ENCODE assay signal across 7 cellular contexts in genomic region chr16:85555549-85556455, GRCh38. TPM values are rescaled to one million over a fixed set of nuclear protein-coding genes. Genes with fewer than 3 reads are reported as not detected.
DNase-seq lines count a peak whose midpoint lies in the region; ATAC-seq and TF ChIP-seq lines count a peak whose summit lies in the region.

No MANE protein-coding gene starts in this region.

- peak; percentile 51 for DNase-seq in G401 (ENCODE audit: low spot score)
- peak; percentile 57 for DNase-seq in KG1 (lab: John Stamatoyannopoulos, UW)
- DNase-seq in effector memory CD8-positive, alpha-beta T cell, result no peak

- H3K36me3 ChIP-seq in SU-DHL-6 (ENCODE audit: low read length) (no peaks in the 10 kb centered on the region), mucosa of stomach (ENCODE audit: control insufficient read depth, insufficient read depth, low read length) (no peaks in the 10 kb centered on the region)

- H3K9ac ChIP-seq in SU-DHL-6 (ENCODE audit: low read length) (peak overlapping the region; percentile 20; the same call in 1 of the 2 replicates), mucosa of stomach (ENCODE audit: low read length) (peak overlapping the region; percentile 78)

- no peak for TF ChIP-seq CTCF in SU-DHL-6 (IDR thresholded peaks at IDR 0.05; ENCODE audit: insufficient read depth, low read length, poor library complexity, severe bottlenecking)

- no peaks in the 10 kb centered on the region for H3K9me3 Mint-ChIP-seq in effector memory CD8-positive, alpha-beta T cell

- H3K79me2 ChIP-seq in SU-DHL-6 (ENCODE audit: insufficient read depth, low read length), result no peaks in the 10 kb centered on the region

- no peak overlapping the region for H3K27ac ChIP-seq in SU-DHL-6 (ENCODE audit: low read depth, low read length)

- peak overlapping the region; percentile 65 for H3K4me2 ChIP-seq in SU-DHL-6 (ENCODE audit: low read depth, low read length, poor library complexity, severe bottlenecking)

- H3K4me3 Mint-ChIP-seq in effector memory CD8-positive, alpha-beta T cell, result peak overlapping the region; percentile 90 to 95

- in situ Hi-C loops in G401 (cut with HindIII; ENCODE audit: low sequenced_read_pairs), result no loop called here

- H3K4me1 ChIP-seq in mucosa of stomach (ENCODE audit: control insufficient read depth, insufficient read depth, low read length), result peaks cover 41% of the 10 kb centered on the region

- peak overlapping the region; percentile 42 for H3K4me3 ChIP-seq in SU-DHL-6 (ENCODE audit: insufficient read depth, low read length, poor library complexity, severe bottlenecking)
- H3K4me3 ChIP-seq in mucosa of stomach (ENCODE audit: low read length), result peak overlapping the region; percentile 63

- H3K27me3 ChIP-seq in SU-DHL-6 (ENCODE audit: low read length) (no peaks in the 10 kb centered on the region; the same call in 1 of the 2 replicates), mucosa of stomach (ENCODE audit: control insufficient read depth, insufficient read depth, low read length) (no peaks in the 10 kb centered on the region)

- H3K4me1 Mint-ChIP-seq in effector memory CD8-positive, alpha-beta T cell (ENCODE audit: low read depth in 2 of 2), result peaks cover 47 to 57% of the 10 kb centered on the region in 2 donors

- peaks cover 4% of the 10 kb centered on the region; the same call in 1 of the 2 replicates for H3F3A ChIP-seq in SU-DHL-6 (ENCODE audit: insufficient read depth)

- ATAC-seq in effector memory CD8-positive, alpha-beta T cell (replicated peaks), result no peak
- no peak for ATAC-seq in HG03354 (IDR thresholded peaks at IDR 0.05; ENCODE audit: poor library complexity, severe bottlenecking, unreplicated experiment)
- no peak for ATAC-seq in HG02610 (IDR thresholded peaks at IDR 0.05; ENCODE audit: unreplicated experiment)

- peak overlapping the region; percentile 94 to 95 for H3K27ac Mint-ChIP-seq in effector memory CD8-positive, alpha-beta T cell

- no peaks in the 10 kb centered on the region for H3K27me3 Mint-ChIP-seq in effector memory CD8-positive, alpha-beta T cell

- H3K36me3 Mint-ChIP-seq in effector memory CD8-positive, alpha-beta T cell (ENCODE audit: insufficient read depth), result peaks cover 68% of the 10 kb centered on the region

- H3K9me3 ChIP-seq in SU-DHL-6 (ENCODE audit: insufficient read depth, low read length), result no peaks in the 10 kb centered on the region
- no peaks in the 10 kb centered on the region for H3K9me3 ChIP-seq in mucosa of stomach (ENCODE audit: control insufficient read depth, low read length)

- peak overlapping the region; percentile 54 for H2AFZ ChIP-seq in SU-DHL-6 (ENCODE audit: low read depth, low read length, severe bottlenecking)

- no peaks in the 10 kb centered on the region for H4K20me1 ChIP-seq in SU-DHL-6 (ENCODE audit: low read depth, low read length)

- no peaks in the 10 kb centered on the region for H3K9me2 ChIP-seq in SU-DHL-6 (replicated peaks; ENCODE audit: insufficient read depth, low read length)

RNA-seq across cellular contexts. Expression of gene GSE1, which starts 57.3 kb away (rescaled TPM):
- total RNA-seq in G401 (2014; rRNA removed; shearing (Covaris generic)), result 22.8 and 35.6 TPM in 2 replicates

Comparison
In these comparisons a context has a peak if more than half of its experiments do, and no peak if none do; other contexts are left out.
1. DNase-seq: peak in G401 (single experiment) and KG1 (single experiment); none in effector memory CD8-positive, alpha-beta T cell (0 of 3).